Comparison of ENCODE assay signal across 15 cellular contexts in the genomic region with DNA sequence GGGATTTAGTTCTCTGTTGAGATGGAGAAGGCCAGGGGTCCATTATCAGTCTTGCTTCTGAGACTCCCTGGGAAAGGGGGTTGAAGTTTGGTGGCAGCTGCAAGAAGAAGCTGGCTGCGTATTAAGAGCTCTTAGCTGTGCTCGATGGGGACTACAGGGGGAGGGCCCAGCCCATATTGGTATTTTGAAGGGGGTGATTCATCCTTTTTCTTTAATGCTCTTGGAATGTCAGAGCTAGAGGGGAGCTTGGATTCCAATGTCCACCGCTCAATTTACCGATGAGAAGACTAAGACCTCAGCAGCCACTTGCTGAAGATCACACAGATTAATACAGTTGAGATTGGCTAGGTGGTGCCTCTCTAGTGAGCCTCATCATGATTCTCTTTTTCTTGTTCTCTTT. TPM values are rescaled to one million over a fixed set of nuclear protein-coding genes. Genes with fewer than 3 reads are reported as not detected.
DNase-seq lines count a peak whose midpoint lies in the region; ATAC-seq and TF ChIP-seq lines count a peak whose summit lies in the region.
"Had no signal": no experiment of that assay in that cellular context is flagged by ENCODE, and none has a peak within 500 bp of the region (broad histone marks: within the 10 kb centered on the region; RNA-seq: fewer than 3 reads in every experiment).

No MANE protein-coding gene starts in this region.

- ATAC-seq in omental fat pad (ENCODE audit: low FRiP score) (no peak), esophagus mucosa (no peak), GM19455 (IDR thresholded peaks at IDR 0.05; ENCODE audit: unreplicated experiment) (no peak)
- ATAC-seq: activated CD4-positive, CD25-positive, alpha-beta regulatory T cell treated with anti-CD3 and anti-CD28 coated beads, Interleukin-2, amount 50 U/mL, for 24 hours; Right ventricle myocardium inferior; sciatic nerve had no signal

- H3K27me3 ChIP-seq in SK-N-SH (ENCODE audit: insufficient read depth) = no peaks in the 10 kb centered on the region

- peak overlapping the region; percentile 48; the same call in 1 of the 2 replicates for H3K9ac ChIP-seq in SK-N-SH

- peak overlapping the region; percentile 64 for H3K4me2 ChIP-seq in SK-N-SH

- peaks cover 5 to 10% of the 10 kb centered on the region in 2 experiments; a peak in 3 of 4 replicates for H3K4me1 ChIP-seq in SK-N-SH (ENCODE audit: control insufficient read depth in 1 of 2, insufficient read depth in 2 of 2, low read depth in 1 of 2, low read length in 1 of 2)

- 52% methylated on average over 4 of the region's 4 CpGs for WGBS in SK-N-SH (ENCODE audit: low lambda C conversion rate)

- H3K9me2 ChIP-seq in SK-N-SH = no peaks in the 10 kb centered on the region

- TF ChIP-seq CTCF in SK-N-SH (IDR thresholded peaks at IDR 0.05) (no peak), omental fat pad (IDR thresholded peaks at IDR 0.05) (no peak)

- H3K4me3 ChIP-seq in SK-N-SH (ENCODE audit: low read depth in 2 of 2, low read length in 1 of 2) = no peak overlapping the region

- TF ChIP-seq RAD21 in SK-N-SH (IDR thresholded peaks at IDR 0.05; ENCODE audit: low read length) = no peak

- peak overlapping the region in 1 of 2 experiments; percentile 37; a peak in 1 of 4 replicates for H3K27ac ChIP-seq in SK-N-SH (ENCODE audit: low read depth in 2 of 2, low read length in 1 of 2)
- H3K27ac ChIP-seq: tibial nerve had no signal

- H4K20me1 ChIP-seq in SK-N-SH (ENCODE audit: insufficient read depth) = no peaks in the 10 kb centered on the region

- no peak for TF ChIP-seq EP300 in SK-N-SH (IDR thresholded peaks at IDR 0.05; ENCODE audit: borderline replicate concordance in 1 of 2, low read depth in 1 of 2, low read length in 1 of 2)

- POLR2A ChIA-PET in SK-N-SH (lab: Yijun Ruan, JAX) = no interaction called here

- CTCF ChIA-PET in SK-N-SH (lab: Yijun Ruan, JAX) = interaction anchor here (0.8 to 11.7 kb wide), 6 partner anchors 9 to 181 kb away, joined by 3 to 253 read pairs (median 3); no protein-coding TSS in a partner anchor

- peaks cover 9% of the 10 kb centered on the region; the same call in 1 of the 2 replicates for H3K79me2 ChIP-seq in SK-N-SH (ENCODE audit: insufficient read depth)

- no peak overlapping the region for H2AFZ ChIP-seq in SK-N-SH (ENCODE audit: low read depth)

- H3K9me3 ChIP-seq in SK-N-SH = no peaks in the 10 kb centered on the region
- H3K9me3 ChIP-seq: tibial nerve had no signal

- no peaks in the 10 kb centered on the region for H3K36me3 ChIP-seq in SK-N-SH (replicated peaks in 1 of 2; ENCODE audit: control insufficient read depth in 1 of 2, insufficient read depth in 2 of 2, low read length in 1 of 2)
- H3K36me3 ChIP-seq: tibial nerve had no signal

- H3F3A ChIP-seq in SK-N-SH (replicated peaks; ENCODE audit: insufficient read depth) = peaks cover 31% of the 10 kb centered on the region

- DNase-seq in A172 (ENCODE audit: low spot score) (peak; percentile 75), ELR (ENCODE audit: low read depth) (peak; percentile 94), SK-N-SH (no peak), iris pigment epithelial cell (ENCODE audit: low read depth) (peak; percentile 57), omental fat pad (ENCODE audit: low spot score) (no peak), ureter (ENCODE audit: low spot score) (no peak)
- DNase-seq: effector CD4-positive, alpha-beta T cell; MM.1S; NCI-H345 had no signal

TF ChIP-seq in SK-N-SH, 30 proteins besides CTCF, POLR2A, EP300 and RAD21 (continues in another document):
- no peak for TF ChIP-seq RXRA (IDR thresholded peaks at IDR 0.05; ENCODE audit: borderline replicate concordance, low read depth)
- no peak for TF ChIP-seq ZBTB33 (IDR thresholded peaks at IDR 0.05; ENCODE audit: borderline replicate concordance, low read depth)
- TF ChIP-seq REST (IDR thresholded peaks at IDR 0.05; ENCODE audit: low read depth, low read length) = no peak
- TF ChIP-seq, protein P1, sequence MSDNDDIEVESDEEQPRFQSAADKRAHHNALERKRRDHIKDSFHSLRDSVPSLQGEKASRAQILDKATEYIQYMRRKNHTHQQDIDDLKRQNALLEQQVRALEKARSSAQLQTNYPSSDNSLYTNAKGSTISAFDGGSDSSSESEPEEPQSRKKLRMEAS (IDR thresholded peaks at IDR 0.05; ENCODE audit: low read depth) = no peak
- peak; percentile 59 for TF ChIP-seq TCF12 (IDR thresholded peaks at IDR 0.05)
- no peak for TF ChIP-seq MXI1 (IDR thresholded peaks at IDR 0.05; ENCODE audit: low read depth, low read length)
- TF ChIP-seq YY1 (IDR thresholded peaks at IDR 0.05; ENCODE audit: low read depth) = no peak
- TF ChIP-seq, protein P2, sequence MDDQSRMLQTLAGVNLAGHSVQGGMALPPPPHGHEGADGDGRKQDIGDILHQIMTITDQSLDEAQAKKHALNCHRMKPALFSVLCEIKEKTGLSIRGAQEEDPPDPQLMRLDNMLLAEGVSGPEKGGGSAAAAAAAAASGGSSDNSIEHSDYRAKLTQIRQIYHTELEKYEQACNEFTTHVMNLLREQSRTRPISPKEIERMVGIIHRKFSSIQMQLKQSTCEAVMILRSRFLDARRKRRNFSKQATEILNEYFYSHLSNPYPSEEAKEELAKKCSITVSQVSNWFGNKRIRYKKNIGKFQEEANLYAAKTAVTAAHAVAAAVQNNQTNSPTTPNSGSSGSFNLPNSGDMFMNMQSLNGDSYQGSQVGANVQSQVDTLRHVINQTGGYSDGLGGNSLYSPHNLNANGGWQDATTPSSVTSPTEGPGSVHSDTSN (IDR thresholded peaks at IDR 0.05) = peak; percentile 46; the same call in 1 of the 2 replicates
- TF ChIP-seq USF1 (IDR thresholded peaks at IDR 0.05; ENCODE audit: borderline replicate concordance, low read depth) = no peak
- TF ChIP-seq USF2 (IDR thresholded peaks at IDR 0.05; ENCODE audit: borderline replicate concordance, low read depth, low read length) = no peak
- no peak for TF ChIP-seq GATA2 (CRISPR knock-in tag; IDR thresholded peaks at IDR 0.05)
- no peak for TF ChIP-seq TAF1 (IDR thresholded peaks at IDR 0.05; ENCODE audit: borderline replicate concordance, low read depth, low read length)
- TF ChIP-seq RFX5 (IDR thresholded peaks at IDR 0.05; ENCODE audit: low read length) = no peak
- no peak for TF ChIP-seq SMC3 (IDR thresholded peaks at IDR 0.05; ENCODE audit: low read depth, low read length)

RNA-seq across cellular contexts. Expression of gene NOG, which starts 5.0 kb away (rescaled TPM):
- total RNA-seq in A172 (2014; rRNA removed; shearing (Covaris generic)) = 94.6 and 149 TPM in 2 replicates
- 3.1 and 3.2 TPM in 2 replicates for polyA plus RNA-seq in SK-N-SH (2012; rRNA removed)
- polyA plus RNA-seq in SK-N-SH (2012; cell fraction: cytosol; rRNA removed) = 1.4 and 2.7 TPM in 2 replicates
- 2.5 and 2.7 TPM in 2 replicates for polyA plus RNA-seq in SK-N-SH (2012; cell fraction: nucleus; rRNA removed)
- total RNA-seq in omental fat pad = under 1 TPM; 0.37 to 0.82 (median 0.68) TPM
- 0.60 TPM for total RNA-seq in ureter
- total RNA-seq in esophagus mucosa = not detected

Comparison
In these comparisons a context has a peak if more than half of its experiments do, and no peak if none do; other contexts are left out.
1. DNase-seq: peak in A172 (single experiment), ELR (single experiment) and iris pigment epithelial cell (single experiment); none in SK-N-SH (single experiment), omental fat pad (single experiment) and ureter (single experiment).
2. RNA of gene NOG, which starts 5.0 kb away (total RNA-seq): 94.6 to 149 TPM in A172; 0.37 to 0.82 TPM in omental fat pad, 0.60 TPM in ureter (single experiment) and not detected in esophagus mucosa (single experiment); every median in the first group is over 10 times any median in the second.